Comparison of ENCODE assay signal across 32 cellular contexts in the genomic region with DNA sequence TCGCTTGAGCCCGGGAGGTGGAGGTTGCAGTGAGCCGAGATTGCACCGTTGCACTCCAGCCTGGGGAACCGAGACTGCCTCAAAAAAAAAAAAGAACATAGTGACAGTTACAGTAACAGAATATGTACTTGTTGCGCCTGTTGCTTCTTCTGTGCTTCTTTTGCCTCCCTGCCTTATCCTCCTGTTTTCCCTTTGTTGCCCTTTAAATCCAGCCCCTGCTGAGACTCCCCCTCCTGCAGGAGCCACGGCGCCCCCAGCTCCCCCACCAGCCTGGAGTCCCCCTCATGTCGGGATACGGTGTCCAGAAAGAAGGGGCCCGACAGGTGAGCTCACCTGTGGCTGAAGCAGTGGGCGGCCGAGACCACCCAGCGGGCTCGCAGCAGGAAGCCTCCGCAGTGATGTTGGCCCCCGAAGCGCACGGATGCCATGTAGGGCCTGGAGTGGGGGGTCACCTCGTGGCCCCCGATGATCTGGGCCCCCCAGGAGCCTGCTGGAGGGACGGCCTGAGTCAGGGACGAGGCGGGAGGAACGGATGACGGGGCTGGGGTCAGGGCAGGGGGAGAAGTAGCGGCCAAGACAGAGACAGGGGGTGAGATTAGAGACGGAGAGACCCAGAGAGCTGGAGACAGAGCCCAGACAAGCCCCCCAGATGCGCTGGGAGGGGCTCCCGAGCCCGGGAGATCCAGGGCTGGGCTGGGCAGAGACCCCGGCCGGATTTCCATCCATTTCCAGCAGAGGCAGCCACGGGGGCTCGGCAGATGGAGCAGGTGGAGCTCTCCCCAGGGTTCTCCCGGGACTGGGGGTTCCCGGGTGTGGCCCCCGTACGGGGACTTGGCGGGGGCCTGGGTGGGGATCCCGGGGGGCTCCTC. TPM values are rescaled to one million over a fixed set of nuclear protein-coding genes. Genes with fewer than 3 reads are reported as not detected.
DNase-seq lines count a peak whose midpoint lies in the region; ATAC-seq and TF ChIP-seq lines count a peak whose summit lies in the region.
"Had no signal": no experiment of that assay in that cellular context is flagged by ENCODE, and none has a peak within 500 bp of the region (broad histone marks: within the 10 kb centered on the region; RNA-seq: fewer than 3 reads in every experiment).

No MANE protein-coding gene starts in this region.

- peaks cover 3% of the 10 kb centered on the region for H3K36me3 Mint-ChIP-seq in central memory CD8-positive, alpha-beta T cell (ENCODE audit: insufficient read depth)
- no peaks in the 10 kb centered on the region for H3K36me3 Mint-ChIP-seq in endothelial cell (ENCODE audit: low read depth, unreplicated experiment)
- H3K36me3 Mint-ChIP-seq: activated CD4-positive, alpha-beta memory T cell treated with anti-CD3 and anti-CD28 coated beads for 36 hours; activated naive CD4-positive, alpha-beta T cell treated with anti-CD3 and anti-CD28 coated beads, Interleukin-2, amount 50 U/mL, for 72 hours; CD4-positive, CD25-positive, alpha-beta regulatory T cell; naive thymus-derived CD8-positive, alpha-beta T cell had no signal

- H3K4me1 ChIP-seq in BLaER1 treated with 17β-estradiol and CSF1 and Interleukin-3, amounts not matched to agents 10 nM and 100 nM, result peaks cover 38 to 80% (median 72%) of the 10 kb centered on the region in 10 experiments
- H3K4me1 ChIP-seq: suprapubic skin had no signal

- H3K27me3 Mint-ChIP-seq in central memory CD8-positive, alpha-beta T cell, result peaks cover 14% of the 10 kb centered on the region
- no peaks in the 10 kb centered on the region for H3K27me3 Mint-ChIP-seq in endothelial cell (ENCODE audit: unreplicated experiment)

- no peak overlapping the region for H3K27ac Mint-ChIP-seq in central memory CD8-positive, alpha-beta T cell (ENCODE audit: low read depth)
- H3K27ac Mint-ChIP-seq in endothelial cell (ENCODE audit: unreplicated experiment), result no peak overlapping the region
- H3K27ac Mint-ChIP-seq: activated CD4-positive, alpha-beta memory T cell treated with anti-CD3 and anti-CD28 coated beads for 36 hours; activated naive CD4-positive, alpha-beta T cell treated with anti-CD3 and anti-CD28 coated beads, Interleukin-2, amount 50 U/mL, for 72 hours; CD4-positive, CD25-positive, alpha-beta regulatory T cell; HFFc6; naive thymus-derived CD8-positive, alpha-beta T cell; T-helper 1 cell treated with Interleukin-12 subunit alpha and Interleukin-12 subunit beta and Interleukin-4 antibody, amounts not matched to agents 30 μg/mL and 1 μg/mL, for 36 hours had no signal

- no peaks in the 10 kb centered on the region for H3K9me3 Mint-ChIP-seq in central memory CD8-positive, alpha-beta T cell
- no peaks in the 10 kb centered on the region for H3K9me3 Mint-ChIP-seq in endothelial cell (ENCODE audit: unreplicated experiment)
- H3K9me3 Mint-ChIP-seq: activated CD4-positive, alpha-beta memory T cell treated with anti-CD3 and anti-CD28 coated beads for 36 hours; activated naive CD4-positive, alpha-beta T cell treated with anti-CD3 and anti-CD28 coated beads, Interleukin-2, amount 50 U/mL, for 72 hours; CD4-positive, CD25-positive, alpha-beta regulatory T cell; HFFc6; naive thymus-derived CD8-positive, alpha-beta T cell; T-helper 1 cell treated with Interleukin-12 subunit alpha and Interleukin-12 subunit beta and Interleukin-4 antibody, amounts not matched to agents 30 μg/mL and 1 μg/mL, for 36 hours had no signal

- peaks cover 0 to 18% (median 5%) of the 10 kb centered on the region in 11 experiments; a peak in 13 of 22 replicates for H3K27me3 ChIP-seq in BLaER1 treated with 17β-estradiol and CSF1 and Interleukin-3, amounts not matched to agents 10 nM and 100 nM
- H3K27me3 ChIP-seq in HL-60 (ENCODE audit: insufficient read depth, poor library complexity, severe bottlenecking), result no peaks in the 10 kb centered on the region
- H3K27me3 ChIP-seq: cardiac muscle cell had no signal

- peak overlapping the region; percentile 11 for H3K4me3 Mint-ChIP-seq in central memory CD8-positive, alpha-beta T cell
- no peak overlapping the region for H3K4me3 Mint-ChIP-seq in endothelial cell (ENCODE audit: unreplicated experiment)
- H3K4me3 Mint-ChIP-seq: activated CD4-positive, alpha-beta memory T cell treated with anti-CD3 and anti-CD28 coated beads for 36 hours; CD4-positive, CD25-positive, alpha-beta regulatory T cell; HFFc6; T-helper 1 cell treated with Interleukin-12 subunit alpha and Interleukin-12 subunit beta and Interleukin-4 antibody, amounts not matched to agents 30 μg/mL and 1 μg/mL, for 36 hours had no signal

- peak overlapping the region in 9 of 11 experiments; percentile 42 to 77 (median 75); a peak in 19 of 22 replicates for H3K27ac ChIP-seq in BLaER1 treated with 17β-estradiol and CSF1 and Interleukin-3, amounts not matched to agents 10 nM and 100 nM
- peak overlapping the region; percentile 97 for H3K27ac ChIP-seq in HL-60 (replicated peaks)
- H3K27ac ChIP-seq: cardiac muscle cell, suprapubic skin had no signal

- H3K9ac ChIP-seq in BLaER1 treated with 17β-estradiol and CSF1 and Interleukin-3, amounts not matched to agents 10 nM and 100 nM, result peak overlapping the region; percentile 54 to 77 (median 72)
- H3K9ac ChIP-seq: SK-N-SH had no signal

- no peak for DNase-seq in HL-60 (ENCODE audit: low read depth in 1 of 2, low spot score in 1 of 2)
- no peak for DNase-seq in central memory CD8-positive, alpha-beta T cell (ENCODE audit: low spot score in 2 of 2)
- DNase-seq in omental fat pad (ENCODE audit: low spot score), result no peak
- no peak for DNase-seq in endothelial cell (ENCODE audit: low spot score)
- DNase-seq in central memory CD4-positive, alpha-beta T cell, result no peak
- DNase-seq in OCI-M2 (lab: John Stamatoyannopoulos, UW; ENCODE audit: unreplicated experiment), result no peak
- DNase-seq in germinal center (ENCODE audit: low spot score), result no peak
- DNase-seq: activated CD4-positive, alpha-beta memory T cell treated with anti-CD3 and anti-CD28 coated beads for 36 hours; aorta; CD4-positive, CD25-positive, alpha-beta regulatory T cell; dermis blood vessel endothelial cell; DND-41; HFFc6; midbrain; naive thymus-derived CD8-positive, alpha-beta T cell; NCI-H1417 treated with DMSO at 0.1 percent for 48 hours; NCI-H2081 treated with DMSO at 0.1 percent for 48 hours; NCI-H446; NCI-H774; SK-N-SH; stimulated activated CD4-positive, alpha-beta T cell treated with anti-CD3 and anti-CD28 coated beads, Interleukin-12 subunit alpha, Interleukin-12 subunit beta, amount 100 ng/mL, for 4 hours; stimulated activated CD4-positive, alpha-beta T cell treated with anti-CD3 and anti-CD28 coated beads, Interleukin-4, amount 100 ng/mL, for 1 hour had no signal

- H3K4me3 ChIP-seq in BLaER1 treated with 17β-estradiol and CSF1 and Interleukin-3, amounts not matched to agents 10 nM and 100 nM, result peak overlapping the region; percentile 30 to 63 (median 52)
- H3K4me3 ChIP-seq in HL-60 (replicated peaks; ENCODE audit: insufficient read depth, low read length), result no peak overlapping the region
- H3K4me3 ChIP-seq: cardiac muscle cell, suprapubic skin had no signal

- no peaks in the 10 kb centered on the region for H4K20me1 ChIP-seq in BLaER1 treated with 17β-estradiol and CSF1 and Interleukin-3, amounts not matched to agents 10 nM and 100 nM

- TF ChIP-seq CTCF in HL-60 (IDR thresholded peaks at IDR 0.05; ENCODE audit: insufficient read depth, low read length) (no peak), omental fat pad (IDR thresholded peaks at IDR 0.05) (no peak), endothelial cell (IDR thresholded peaks at IDR 0.05; ENCODE audit: unreplicated experiment) (no peak)

- ATAC-seq in central memory CD8-positive, alpha-beta T cell (replicated peaks; ENCODE audit: extremely low read depth, poor library complexity, severe bottlenecking), result no peak
- ATAC-seq in omental fat pad (ENCODE audit: low FRiP score), result peak; percentile 24
- ATAC-seq: activated CD4-positive, CD25-positive, alpha-beta regulatory T cell treated with anti-CD3 and anti-CD28 coated beads, Interleukin-2, amount 50 U/mL, for 24 hours; activated naive CD4-positive, alpha-beta T cell treated with anti-CD3 and anti-CD28 coated beads, Interleukin-2, amount 50 U/mL, for 72 hours; sciatic nerve had no signal

- no peaks in the 10 kb centered on the region for H3K4me1 Mint-ChIP-seq in central memory CD8-positive, alpha-beta T cell
- no peaks in the 10 kb centered on the region for H3K4me1 Mint-ChIP-seq in endothelial cell (ENCODE audit: unreplicated experiment)

- H3K9me3 ChIP-seq in BLaER1 treated with 17β-estradiol and CSF1 and Interleukin-3, amounts not matched to agents 10 nM and 100 nM (replicated peaks in 1 of 11), result no peaks in the 10 kb centered on the region
- H3K9me3 ChIP-seq: SK-N-SH, suprapubic skin had no signal

- no peaks in the 10 kb centered on the region for H3K36me3 ChIP-seq in BLaER1 treated with 17β-estradiol and CSF1 and Interleukin-3, amounts not matched to agents 10 nM and 100 nM
- H3K36me3 ChIP-seq: cardiac muscle cell, suprapubic skin had no signal

- peak overlapping the region; percentile 78 to 98 (median 90) for H3K4me2 ChIP-seq in BLaER1 treated with 17β-estradiol and CSF1 and Interleukin-3, amounts not matched to agents 10 nM and 100 nM
- H3K4me2 ChIP-seq: SK-N-SH had no signal

RNA-seq across cellular contexts. Expression of a gene that starts 0.5 kb away (rescaled TPM):
- total RNA-seq in omental fat pad (under 1 TPM in 1 of 4 donors, not detected in 3; 0.95 TPM), endothelial cell (ENCODE audit: unreplicated experiment) (not detected)
- total RNA-seq: activated CD4-positive, alpha-beta memory T cell treated with anti-CD3 and anti-CD28 coated beads for 36 hours; activated naive CD4-positive, alpha-beta T cell treated with anti-CD3 and anti-CD28 coated beads, Interleukin-2, amount 50 U/mL, for 72 hours; aorta; cardiac muscle cell; dermis blood vessel endothelial cell; glomerular endothelial cell; HFFc6; M059J; naive thymus-derived CD8-positive, alpha-beta T cell; sciatic nerve; suprapubic skin; urinary bladder had no signal

RNA-seq across cellular contexts. Expression of a gene that starts 14.0 kb away (rescaled TPM):
- total RNA-seq in omental fat pad, result 100 to 1,000 TPM in 1 of 4 donors, 10 to 100 TPM in 3; 44.6 to 119 (median 54.8) TPM
- 42.0 TPM for total RNA-seq in endothelial cell (ENCODE audit: unreplicated experiment)
- total RNA-seq: CD4-positive, CD25-positive, alpha-beta regulatory T cell; naive thymus-derived CD8-positive, alpha-beta T cell had no signal

RNA-seq across cellular contexts. Expression of a gene that starts 18.5 kb away (rescaled TPM):
- total RNA-seq in omental fat pad, result 100 to 1,000 TPM; 120 to 212 (median 152) TPM
- 6.5 TPM for total RNA-seq in endothelial cell (ENCODE audit: unreplicated experiment)

RNA-seq across cellular contexts. Expression of a gene that starts 31.7 kb away (rescaled TPM):
- total RNA-seq in omental fat pad, result 10 to 100 TPM; 40.1 to 87.7 (median 47.7) TPM
- total RNA-seq in endothelial cell (ENCODE audit: unreplicated experiment), result 41.7 TPM

RNA-seq across cellular contexts. Expression of a gene that starts 55.0 kb away (rescaled TPM):
- total RNA-seq in omental fat pad (under 1 TPM in 1 of 4 donors, not detected in 3; 0.38 TPM), endothelial cell (ENCODE audit: unreplicated experiment) (not detected)
- total RNA-seq: activated naive CD4-positive, alpha-beta T cell treated with anti-CD3 and anti-CD28 coated beads, Interleukin-2, amount 50 U/mL, for 72 hours; cardiac muscle cell; dermis blood vessel endothelial cell; M059J; urinary bladder had no signal

Comparison
In these comparisons a context has a peak if more than half of its experiments do, and no peak if none do; other contexts are left out.
1. RNA of a gene that starts 18.5 kb away (total RNA-seq): 120 to 212 TPM in omental fat pad; 6.5 TPM in endothelial cell (single experiment); every median in the first group is over 10 times any median in the second.